1 cellular context compared by ENCODE assay signal in genomic region chr6:150167479-150167873, GRCh38.
TF ChIP-seq lines count a peak whose summit lies in the region.

No MANE protein-coding gene starts in this region.

TF ChIP-seq in SK-N-SH treated with all-trans-retinoic acid at 6 μM for 48 hours, 23 proteins besides CTCF, POLR2A, EP300 and RAD21 (continued from another document):
- no peak for TF ChIP-seq ZNF70 (CRISPR knock-in tag; IDR thresholded peaks at IDR 0.05)
- TF ChIP-seq SNAI2 (CRISPR knock-in tag; IDR thresholded peaks at IDR 0.05): no peak
- no peak for TF ChIP-seq CSRNP3 (CRISPR knock-in tag; IDR thresholded peaks at IDR 0.05)
- TF ChIP-seq ZNF8 (CRISPR knock-in tag; IDR thresholded peaks at IDR 0.05): no peak
